In genomic region chr11:61058583-61059259, GRCh38 we compare ENCODE assay signal across 21 cellular contexts. TPM values are rescaled to one million over a fixed set of nuclear protein-coding genes. Genes with fewer than 3 reads are reported as not detected.
DNase-seq lines count a peak whose midpoint lies in the region; ATAC-seq lines count a peak whose summit lies in the region.
"Had no signal": no experiment of that assay in that cellular context is flagged by ENCODE, and none has a peak within 500 bp of the region (broad histone marks: within the 10 kb centered on the region; RNA-seq: fewer than 3 reads in every experiment).

No MANE protein-coding gene starts in this region.

- DNase-seq in activated naive CD4-positive, alpha-beta T cell treated with anti-CD3 and anti-CD28 coated beads for 36 hours: peak; percentile 11
- no peak for DNase-seq in activated naive CD4-positive, alpha-beta T cell treated with anti-CD3 and anti-CD28 coated beads, Interleukin-2, amount 50 U/mL, for 16 hours
- peak in 1 of 34 experiments; percentile 5 for DNase-seq in T-cell
- DNase-seq in activated naive CD4-positive, alpha-beta T cell treated with anti-CD3 and anti-CD28 coated beads, Interleukin-2, amount 50 U/mL, for 72 hours (ENCODE audit: low spot score in 2 of 2): no peak
- DNase-seq in posterior vena cava (ENCODE audit: low spot score): peak; percentile 58
- no peak for DNase-seq in NCI-H128 (lab: John Stamatoyannopoulos, UW; ENCODE audit: unreplicated experiment)
- no peak for DNase-seq in C1 segment of cervical spinal cord (lab: John Stamatoyannopoulos, UW)
- DNase-seq: body of pancreas; DMS79 treated with DMSO at 0.1 percent for 48 hours; IMR-90; MG63; NCI-H146; NCI-H69; stimulated activated CD4-positive, alpha-beta T cell treated with anti-CD3 and anti-CD28 coated beads, Interleukin-1b, Interleukin-23, amount 100 ng/mL, for 48 hours; stimulated activated naive CD4-positive, alpha-beta T cell treated with Interleukin-2 at 50 U/mL for 16 hours had no signal

- CTCF ChIA-PET in activated naive CD4-positive, alpha-beta T cell treated with anti-CD3 and anti-CD28 coated beads for 36 hours (lab: Charles Lee): interaction anchor here (0.8 to 1.1 kb wide), 3 partner anchors 18 to 31 kb away, joined by 3 to 5 read pairs (median 4); no protein-coding TSS in a partner anchor
- CTCF ChIA-PET in T-cell (lab: Charles Lee): no interaction called here

- ATAC-seq in T-cell (replicated peaks in 1 of 4): no peak
- ATAC-seq in activated naive CD4-positive, alpha-beta T cell treated with anti-CD3 and anti-CD28 coated beads, Interleukin-2, amount 50 U/mL, for 72 hours: no peak
- ATAC-seq: body of pancreas had no signal

- peaks cover 88% of the 10 kb centered on the region for H3K4me1 Mint-ChIP-seq in activated naive CD4-positive, alpha-beta T cell treated with anti-CD3 and anti-CD28 coated beads for 36 hours (ENCODE audit: low read depth)
- H3K4me1 Mint-ChIP-seq in T-cell: peaks cover 59 to 69% (median 65%) of the 10 kb centered on the region in 3 donors

- intact Hi-C loops in activated naive CD4-positive, alpha-beta T cell treated with anti-CD3 and anti-CD28 coated beads for 36 hours (cut with micrococcal nuclease): no loop called here
- intact Hi-C loops in posterior vena cava (cut with DNase I): no loop called here

- H3K9me3 Mint-ChIP-seq in activated naive CD4-positive, alpha-beta T cell treated with anti-CD3 and anti-CD28 coated beads for 36 hours: no peaks in the 10 kb centered on the region
- H3K9me3 Mint-ChIP-seq in T-cell: no peaks in the 10 kb centered on the region
- no peaks in the 10 kb centered on the region for H3K9me3 Mint-ChIP-seq in activated naive CD4-positive, alpha-beta T cell treated with anti-CD3 and anti-CD28 coated beads, Interleukin-2, amount 50 U/mL, for 72 hours
- H3K9me3 Mint-ChIP-seq: memory B cell, nephron had no signal

- POLR2A ChIA-PET in T-cell (lab: Charles Lee): no interaction called here

- H3K36me3 Mint-ChIP-seq in activated naive CD4-positive, alpha-beta T cell treated with anti-CD3 and anti-CD28 coated beads for 36 hours (ENCODE audit: low read depth): peaks cover 66% of the 10 kb centered on the region
- H3K36me3 Mint-ChIP-seq in T-cell: peaks cover 4% of the 10 kb centered on the region
- peaks cover 47 to 54% of the 10 kb centered on the region in 2 donors for H3K36me3 Mint-ChIP-seq in activated naive CD4-positive, alpha-beta T cell treated with anti-CD3 and anti-CD28 coated beads, Interleukin-2, amount 50 U/mL, for 72 hours
- H3K36me3 Mint-ChIP-seq: memory B cell had no signal

- H3K27me3 Mint-ChIP-seq in activated naive CD4-positive, alpha-beta T cell treated with anti-CD3 and anti-CD28 coated beads for 36 hours (ENCODE audit: low read depth): no peaks in the 10 kb centered on the region
- H3K27me3 Mint-ChIP-seq in T-cell: no peaks in the 10 kb centered on the region
- H3K27me3 Mint-ChIP-seq: memory B cell had no signal

- no peak overlapping the region for H3K4me3 Mint-ChIP-seq in activated naive CD4-positive, alpha-beta T cell treated with anti-CD3 and anti-CD28 coated beads for 36 hours
- peak overlapping the region in 1 of 3 donors; percentile 55 for H3K4me3 Mint-ChIP-seq in T-cell
- H3K4me3 Mint-ChIP-seq: memory B cell, nephron had no signal

- peak overlapping the region; percentile 100 for H3K27ac Mint-ChIP-seq in activated naive CD4-positive, alpha-beta T cell treated with anti-CD3 and anti-CD28 coated beads for 36 hours
- peak overlapping the region; percentile 80 to 81 for H3K27ac Mint-ChIP-seq in T-cell
- peak overlapping the region; percentile 78 to 86 for H3K27ac Mint-ChIP-seq in activated naive CD4-positive, alpha-beta T cell treated with anti-CD3 and anti-CD28 coated beads, Interleukin-2, amount 50 U/mL, for 72 hours
- H3K27ac Mint-ChIP-seq: memory B cell, nephron, progenitor cell of endocrine pancreas had no signal

RNA-seq across cellular contexts. Expression of gene CD5, which starts 43.6 kb away (rescaled TPM):
- 100 to 1,000 TPM; 228 to 232 TPM for total RNA-seq in activated naive CD4-positive, alpha-beta T cell treated with anti-CD3 and anti-CD28 coated beads for 36 hours
- total RNA-seq in T-cell (100 to 1,000 TPM; 227 to 387 (median 255) TPM), posterior vena cava (under 1 TPM; 0.52 to 0.60 TPM)
- total RNA-seq in activated naive CD4-positive, alpha-beta T cell treated with anti-CD3 and anti-CD28 coated beads, Interleukin-2, amount 50 U/mL, for 72 hours: 100 to 1,000 TPM; 227 to 294 TPM
- total RNA-seq: glomerular endothelial cell, H1, IMR-90, progenitor cell of endocrine pancreas, skeletal muscle tissue had no signal

Comparison
In these comparisons a context has a peak if more than half of its experiments do, and no peak if none do; other contexts are left out.
1. DNase-seq: peak in activated naive CD4-positive, alpha-beta T cell treated with anti-CD3 and anti-CD28 coated beads for 36 hours (single experiment) and posterior vena cava (single experiment); none in activated naive CD4-positive, alpha-beta T cell treated with anti-CD3 and anti-CD28 coated beads, Interleukin-2, amount 50 U/mL, for 16 hours (single experiment), activated naive CD4-positive, alpha-beta T cell treated with anti-CD3 and anti-CD28 coated beads, Interleukin-2, amount 50 U/mL, for 72 hours (0 of 2), NCI-H128 (single experiment) and C1 segment of cervical spinal cord (0 of 14).
2. RNA of gene CD5, which starts 43.6 kb away (total RNA-seq): 227 to 294 TPM in activated naive CD4-positive, alpha-beta T cell treated with anti-CD3 and anti-CD28 coated beads, Interleukin-2, amount 50 U/mL, for 72 hours, 227 to 387 TPM in T-cell and 228 to 232 TPM in activated naive CD4-positive, alpha-beta T cell treated with anti-CD3 and anti-CD28 coated beads for 36 hours; 0.52 to 0.60 TPM in posterior vena cava; every median in the first group is over 100 times any median in the second.
3. Peak in every context shown above with its lines, with median percentiles within 50 percentile points of each other: H3K27ac Mint-ChIP-seq.